21 cellular contexts compared by ENCODE assay signal in genomic region chr13:27660511-27660910, GRCh38.
"Had no signal": no experiment of that assay in that cellular context is flagged by ENCODE, and none has a peak within 500 bp of the region (broad histone marks: within the 10 kb centered on the region; RNA-seq: fewer than 3 reads in every experiment).

No MANE protein-coding gene starts in this region.

- DNase-seq: activated CD4-positive, alpha-beta memory T cell treated with anti-CD3 and anti-CD28 coated beads, Interleukin-2, amount 10 ng/mL, durations not matched to agents 7 days and 5 days; activated CD4-positive, alpha-beta T cell treated with anti-CD3 and anti-CD28 coated beads for 48 hours; activated CD4-positive, CD25-positive, alpha-beta regulatory T cell; activated effector memory CD4-positive, alpha-beta T cell treated with anti-CD3 and anti-CD28 coated beads, Interleukin-2, amount 50 U/mL, for 16 hours; activated naive CD4-positive, alpha-beta T cell treated with anti-CD3 and anti-CD28 coated beads, Interleukin-2, amount 10 ng/mL, durations not matched to agents 7 days and 5 days; activated T-cell treated with anti-CD3 and anti-CD28 coated beads, Interleukin-2, amount 50 U/mL, for 72 hours; anterior cingulate cortex; body of pancreas; colonic mucosa; hypothalamus; pancreas; psoas muscle; stimulated activated CD4-positive, alpha-beta T cell treated with anti-CD3 and anti-CD28 coated beads, Interleukin-4, amount 100 ng/mL, for 24 hours; stimulated activated naive CD8-positive, alpha-beta T cell treated with anti-CD3 and anti-CD28 coated beads, Interleukin-15, Interleukin-2, amounts not matched to agents 100 U/mL and 50 U/mL, for 24 hours; T-helper 17 cell; upper lobe of left lung had no signal

- H3K27me3 ChIP-seq: body of pancreas, colonic mucosa, dorsolateral prefrontal cortex, esophagus muscularis mucosa, pancreas, right atrium auricular region, upper lobe of left lung had no signal

- H3K27ac Mint-ChIP-seq: activated CD4-positive, alpha-beta memory T cell treated with anti-CD3 and anti-CD28 coated beads, Interleukin-2, amount 10 ng/mL, durations not matched to agents 7 days and 5 days; activated naive CD4-positive, alpha-beta T cell treated with anti-CD3 and anti-CD28 coated beads, Interleukin-2, amount 10 ng/mL, durations not matched to agents 7 days and 5 days; activated T-cell treated with anti-CD3 and anti-CD28 coated beads, Interleukin-2, amount 50 U/mL, for 72 hours; natural killer cell treated with Interleukin-12 subunit alpha and Interleukin-12 subunit beta and Interleukin-15 and Interleukin-18, amount 100 ng/mL, for 72 hours; T-helper 17 cell had no signal

- H3K9me3 ChIP-seq: body of pancreas, colonic mucosa, esophagus muscularis mucosa, pancreas, psoas muscle, right atrium auricular region, upper lobe of left lung had no signal

- H3K4me1 Mint-ChIP-seq: activated CD4-positive, alpha-beta memory T cell treated with anti-CD3 and anti-CD28 coated beads, Interleukin-2, amount 10 ng/mL, durations not matched to agents 7 days and 5 days; activated naive CD4-positive, alpha-beta T cell treated with anti-CD3 and anti-CD28 coated beads, Interleukin-2, amount 10 ng/mL, durations not matched to agents 7 days and 5 days had no signal

- H3K36me3 Mint-ChIP-seq: natural killer cell treated with Interleukin-12 subunit alpha and Interleukin-12 subunit beta and Interleukin-15 and Interleukin-18, amount 100 ng/mL, for 72 hours had no signal

- FAIRE-seq: frontal cortex, pancreas had no signal

- ATAC-seq: activated T-cell treated with anti-CD3 and anti-CD28 coated beads, Interleukin-2, amount 50 U/mL, for 72 hours; natural killer cell treated with Interleukin-12 subunit alpha and Interleukin-12 subunit beta and Interleukin-15 and Interleukin-18, amount 100 ng/mL, for 72 hours; psoas muscle; stimulated activated naive CD8-positive, alpha-beta T cell treated with anti-CD3 and anti-CD28 coated beads, Interleukin-15, Interleukin-2, amounts not matched to agents 100 U/mL and 50 U/mL, for 24 hours; T-helper 17 cell had no signal

- H3K4me3 Mint-ChIP-seq: activated CD4-positive, alpha-beta memory T cell treated with anti-CD3 and anti-CD28 coated beads, Interleukin-2, amount 10 ng/mL, durations not matched to agents 7 days and 5 days; activated naive CD4-positive, alpha-beta T cell treated with anti-CD3 and anti-CD28 coated beads, Interleukin-2, amount 10 ng/mL, durations not matched to agents 7 days and 5 days; activated T-cell treated with anti-CD3 and anti-CD28 coated beads, Interleukin-2, amount 50 U/mL, for 72 hours; natural killer cell treated with Interleukin-12 subunit alpha and Interleukin-12 subunit beta and Interleukin-15 and Interleukin-18, amount 100 ng/mL, for 72 hours; T-helper 17 cell had no signal

- H3K4me3 ChIP-seq: body of pancreas, colonic mucosa, dorsolateral prefrontal cortex, esophagus muscularis mucosa, pancreas, psoas muscle, right atrium auricular region, upper lobe of left lung had no signal

- H3K4me1 ChIP-seq: colonic mucosa, psoas muscle had no signal

- H3K9me3 Mint-ChIP-seq: activated CD4-positive, alpha-beta memory T cell treated with anti-CD3 and anti-CD28 coated beads, Interleukin-2, amount 10 ng/mL, durations not matched to agents 7 days and 5 days; activated naive CD4-positive, alpha-beta T cell treated with anti-CD3 and anti-CD28 coated beads, Interleukin-2, amount 10 ng/mL, durations not matched to agents 7 days and 5 days; activated T-cell treated with anti-CD3 and anti-CD28 coated beads, Interleukin-2, amount 50 U/mL, for 72 hours; natural killer cell treated with Interleukin-12 subunit alpha and Interleukin-12 subunit beta and Interleukin-15 and Interleukin-18, amount 100 ng/mL, for 72 hours had no signal

- H3K36me3 ChIP-seq: colonic mucosa, pancreas, right atrium auricular region had no signal

- H3K27me3 Mint-ChIP-seq: activated CD4-positive, alpha-beta memory T cell treated with anti-CD3 and anti-CD28 coated beads, Interleukin-2, amount 10 ng/mL, durations not matched to agents 7 days and 5 days; activated naive CD4-positive, alpha-beta T cell treated with anti-CD3 and anti-CD28 coated beads, Interleukin-2, amount 10 ng/mL, durations not matched to agents 7 days and 5 days; natural killer cell treated with Interleukin-12 subunit alpha and Interleukin-12 subunit beta and Interleukin-15 and Interleukin-18, amount 100 ng/mL, for 72 hours; T-helper 17 cell had no signal

- H3K27ac ChIP-seq: colonic mucosa, esophagus muscularis mucosa, psoas muscle, upper lobe of left lung had no signal
